25 cellular contexts compared by ENCODE assay signal in genomic region chr7:73438547-73439245, GRCh38. TPM values are rescaled to one million over a fixed set of nuclear protein-coding genes. Genes with fewer than 3 reads are reported as not detected.
DNase-seq lines count a peak whose midpoint lies in the region; ATAC-seq and TF ChIP-seq lines count a peak whose summit lies in the region.
"Had no signal": no experiment of that assay in that cellular context is flagged by ENCODE, and none has a peak within 500 bp of the region (broad histone marks: within the 10 kb centered on the region; RNA-seq: fewer than 3 reads in every experiment).

No MANE protein-coding gene starts in this region.

- H3K27ac Mint-ChIP-seq in Caco-2 (ENCODE audit: unreplicated experiment), result peak overlapping the region; percentile 50
- H3K27ac Mint-ChIP-seq in brain, result peak overlapping the region in 3 of 5 experiments; percentile 10 to 91 (median 77)
- H3K27ac Mint-ChIP-seq in activated CD4-positive, alpha-beta memory T cell treated with anti-CD3 and anti-CD28 coated beads for 36 hours, result no peak overlapping the region
- H3K27ac Mint-ChIP-seq in mesothelial cell of epicardium, result no peak overlapping the region
- H3K27ac Mint-ChIP-seq in stimulated activated effector memory CD8-positive, alpha-beta T cell treated with anti-CD3 and anti-CD28 coated beads, Interleukin-12 subunit alpha, Interleukin-12 subunit beta, amount 100 ng/mL, for 72 hours, result no peak overlapping the region
- H3K27ac Mint-ChIP-seq: activated naive CD4-positive, alpha-beta T cell treated with anti-CD3 and anti-CD28 coated beads, Interleukin-2, amount 10 ng/mL, durations not matched to agents 7 days and 5 days; activated T-cell treated with anti-CD3 and anti-CD28 coated beads, Interleukin-2, amount 50 U/mL, for 72 hours; stimulated activated memory B cell treated with anti-CD40 and anti-IgM and Interleukin-4, amounts not matched to agents 10 μg/mL and 1 μg/mL and 100 μg/mL, for 72 hours had no signal

- intact Hi-C loops in Caco-2 (cut with micrococcal nuclease; ENCODE audit: unreplicated experiment), result no loop called here
- intact Hi-C loops in activated CD4-positive, alpha-beta memory T cell treated with anti-CD3 and anti-CD28 coated beads for 36 hours (cut with micrococcal nuclease), result no loop called here

- no peak overlapping the region for H3K4me2 ChIP-seq in osteoblast (ENCODE audit: insufficient read depth, low read length)

- H3K27me3 ChIP-seq in Caco-2 (replicated peaks; ENCODE audit: control insufficient read depth, insufficient read depth, low read length) (no peaks in the 10 kb centered on the region), osteoblast (ENCODE audit: insufficient read depth, low read length) (peaks cover 15% of the 10 kb centered on the region)
- H3K27me3 ChIP-seq: ascending aorta, uterus had no signal

- H2AFZ ChIP-seq in osteoblast (ENCODE audit: low read length), result no peak overlapping the region

- H3K4me3 ChIP-seq in Caco-2 (ENCODE audit: low read depth, low read length) (no peak overlapping the region), osteoblast (ENCODE audit: insufficient read depth, low read length) (no peak overlapping the region)
- H3K4me3 ChIP-seq: ascending aorta, heart right ventricle, uterus had no signal

- DNase-seq in Caco-2 (no peak), OCI-M1 (lab: John Stamatoyannopoulos, UW) (peak; percentile 42), osteoblast (ENCODE audit: insufficient read length, low spot score, missing footprints) (peak; percentile 72), HuH-7.5 (ENCODE audit: low spot score) (no peak), mesothelial cell of epicardium (ENCODE audit: low spot score in 2 of 2, unreplicated experiment in 2 of 2) (no peak)
- DNase-seq in activated CD4-positive, alpha-beta memory T cell treated with anti-CD3 and anti-CD28 coated beads for 36 hours, result no peak
- no peak for DNase-seq in stimulated activated effector memory CD8-positive, alpha-beta T cell treated with anti-CD3 and anti-CD28 coated beads, Interleukin-12 subunit alpha, Interleukin-12 subunit beta, amount 100 ng/mL, for 72 hours (ENCODE audit: low spot score in 2 of 2)
- DNase-seq: activated CD4-positive, alpha-beta T cell treated with anti-CD3 and anti-CD28 coated beads for 4 hours; activated naive CD4-positive, alpha-beta T cell treated with anti-CD3 and anti-CD28 coated beads, Interleukin-2, amount 10 ng/mL, durations not matched to agents 7 days and 5 days; activated T-cell treated with anti-CD3 and anti-CD28 coated beads, Interleukin-2, amount 50 U/mL, for 72 hours; CD4-positive, CD25-positive, alpha-beta regulatory T cell; DMS 273 treated with DMSO at 0.1 percent for 48 hours; GDM1; heart right ventricle; left cardiac atrium; naive thymus-derived CD8-positive, alpha-beta T cell; NCI-H1417 treated with DMSO at 0.1 percent for 48 hours; NCI-H2171; stimulated activated CD4-positive, alpha-beta T cell treated with anti-CD3 and anti-CD28 coated beads, Interleukin-1b, Interleukin-23, amount 100 ng/mL, for 48 hours; uterus had no signal

- H3K4me1 ChIP-seq in Caco-2, result peaks cover 9% of the 10 kb centered on the region; the same call in 1 of the 2 replicates
- H3K4me1 ChIP-seq in osteoblast (ENCODE audit: insufficient read depth, low read length), result no peaks in the 10 kb centered on the region

- H4K20me1 ChIP-seq in osteoblast (ENCODE audit: insufficient read depth, low read length), result peaks cover 12% of the 10 kb centered on the region

- CTCF ChIA-PET in Caco-2 (lab: Charles Lee), result interaction anchor here (0.6 kb wide), 1 partner anchor 76 kb away, joined by 9 read pairs; no protein-coding TSS in a partner anchor
- CTCF ChIA-PET in activated CD4-positive, alpha-beta memory T cell treated with anti-CD3 and anti-CD28 coated beads for 36 hours (lab: Charles Lee), result interaction anchor here (5.2 kb wide), 1 partner anchor 13 kb away, joined by 26 read pairs; no protein-coding TSS in a partner anchor

- BruUV-seq in Caco-2 (replicated peaks; lab: Mats Ljungman, UMichigan), result no TSS peak

- H3K4me3 Mint-ChIP-seq in Caco-2 (ENCODE audit: unreplicated experiment) (no peak overlapping the region), brain (no peak overlapping the region), mesothelial cell of epicardium (no peak overlapping the region)
- no peak overlapping the region for H3K4me3 Mint-ChIP-seq in activated CD4-positive, alpha-beta memory T cell treated with anti-CD3 and anti-CD28 coated beads for 36 hours
- H3K4me3 Mint-ChIP-seq in stimulated activated effector memory CD8-positive, alpha-beta T cell treated with anti-CD3 and anti-CD28 coated beads, Interleukin-12 subunit alpha, Interleukin-12 subunit beta, amount 100 ng/mL, for 72 hours, result no peak overlapping the region
- H3K4me3 Mint-ChIP-seq: activated naive CD4-positive, alpha-beta T cell treated with anti-CD3 and anti-CD28 coated beads, Interleukin-2, amount 10 ng/mL, durations not matched to agents 7 days and 5 days; activated T-cell treated with anti-CD3 and anti-CD28 coated beads, Interleukin-2, amount 50 U/mL, for 72 hours; central memory CD8-positive, alpha-beta T cell; naive thymus-derived CD8-positive, alpha-beta T cell; stimulated activated memory B cell treated with anti-CD40 and anti-IgM and Interleukin-4, amounts not matched to agents 10 μg/mL and 1 μg/mL and 100 μg/mL, for 72 hours had no signal

- ATAC-seq in stimulated activated effector memory CD8-positive, alpha-beta T cell treated with anti-CD3 and anti-CD28 coated beads, Interleukin-12 subunit alpha, Interleukin-12 subunit beta, amount 100 ng/mL, for 72 hours, result no peak
- ATAC-seq: activated T-cell treated with anti-CD3 and anti-CD28 coated beads, Interleukin-2, amount 50 U/mL, for 72 hours; heart right ventricle; naive thymus-derived CD8-positive, alpha-beta T cell; stimulated activated memory B cell treated with anti-CD40 and anti-IgM and Interleukin-4, amounts not matched to agents 10 μg/mL and 1 μg/mL and 100 μg/mL, for 72 hours had no signal

- H3K27ac ChIP-seq in osteoblast (ENCODE audit: low read depth, low read length), result no peak overlapping the region
- H3K27ac ChIP-seq: ascending aorta, epithelial cell of prostate, heart right ventricle, uterus had no signal

- H3K79me2 ChIP-seq in osteoblast (ENCODE audit: insufficient read depth, low read length), result no peaks in the 10 kb centered on the region

- no peaks in the 10 kb centered on the region for H3K9me3 ChIP-seq in Caco-2
- no peaks in the 10 kb centered on the region for H3K9me3 ChIP-seq in osteoblast (ENCODE audit: low read depth, low read length)
- H3K9me3 ChIP-seq: ascending aorta, heart right ventricle, uterus had no signal

- no peak for TF ChIP-seq CTCF in Caco-2 (IDR thresholded peaks at IDR 0.05; ENCODE audit: insufficient read depth in 1 of 2, low read depth in 1 of 2, low read length in 1 of 2, severe bottlenecking in 1 of 2, unreplicated experiment in 1 of 2)
- no peak for TF ChIP-seq CTCF in brain (conservative IDR thresholded peaks at IDR 0.05)
- TF ChIP-seq CTCF in osteoblast (IDR thresholded peaks at IDR 0.05; ENCODE audit: extremely low read depth, low read depth, low read length), result no peak
- TF ChIP-seq CTCF in mesothelial cell of epicardium (IDR thresholded peaks at IDR 0.05; ENCODE audit: unreplicated experiment), result no peak

- H3K27me3 Mint-ChIP-seq in Caco-2 (ENCODE audit: insufficient read depth, unreplicated experiment), result peaks cover 2% of the 10 kb centered on the region
- H3K27me3 Mint-ChIP-seq in brain, result no peaks in the 10 kb centered on the region
- H3K27me3 Mint-ChIP-seq in activated CD4-positive, alpha-beta memory T cell treated with anti-CD3 and anti-CD28 coated beads for 36 hours, result peaks cover 3% of the 10 kb centered on the region
- H3K27me3 Mint-ChIP-seq in mesothelial cell of epicardium (ENCODE audit: low read depth), result peaks cover 8% of the 10 kb centered on the region
- H3K27me3 Mint-ChIP-seq: central memory CD8-positive, alpha-beta T cell; naive thymus-derived CD8-positive, alpha-beta T cell had no signal

- H3K4me1 Mint-ChIP-seq in Caco-2 (ENCODE audit: low read depth, unreplicated experiment) (no peaks in the 10 kb centered on the region), brain (peaks cover 33% of the 10 kb centered on the region), mesothelial cell of epicardium (peaks cover 6% of the 10 kb centered on the region)
- peaks cover 2% of the 10 kb centered on the region for H3K4me1 Mint-ChIP-seq in activated CD4-positive, alpha-beta memory T cell treated with anti-CD3 and anti-CD28 coated beads for 36 hours (ENCODE audit: low read depth)
- peaks cover 5% of the 10 kb centered on the region for H3K4me1 Mint-ChIP-seq in stimulated activated effector memory CD8-positive, alpha-beta T cell treated with anti-CD3 and anti-CD28 coated beads, Interleukin-12 subunit alpha, Interleukin-12 subunit beta, amount 100 ng/mL, for 72 hours

- H3K9me3 Mint-ChIP-seq in Caco-2 (ENCODE audit: unreplicated experiment) (no peaks in the 10 kb centered on the region), brain (peaks cover 0 to 6% (median 5%) of the 10 kb centered on the region in 5 experiments), mesothelial cell of epicardium (peaks cover 3% of the 10 kb centered on the region)
- peaks cover 4% of the 10 kb centered on the region for H3K9me3 Mint-ChIP-seq in activated CD4-positive, alpha-beta memory T cell treated with anti-CD3 and anti-CD28 coated beads for 36 hours
- no peaks in the 10 kb centered on the region for H3K9me3 Mint-ChIP-seq in stimulated activated effector memory CD8-positive, alpha-beta T cell treated with anti-CD3 and anti-CD28 coated beads, Interleukin-12 subunit alpha, Interleukin-12 subunit beta, amount 100 ng/mL, for 72 hours
- H3K9me3 Mint-ChIP-seq: activated T-cell treated with anti-CD3 and anti-CD28 coated beads, Interleukin-2, amount 50 U/mL, for 72 hours; CD4-positive, CD25-positive, alpha-beta regulatory T cell; central memory CD8-positive, alpha-beta T cell; naive thymus-derived CD8-positive, alpha-beta T cell had no signal

- H3K36me3 ChIP-seq in Caco-2 (ENCODE audit: control insufficient read depth, insufficient read depth, low read length), result peaks cover 2% of the 10 kb centered on the region
- H3K36me3 ChIP-seq in osteoblast (ENCODE audit: insufficient read depth, low read length), result peaks cover 47% of the 10 kb centered on the region
- H3K36me3 ChIP-seq: uterus had no signal

- H3K36me3 Mint-ChIP-seq in Caco-2 (ENCODE audit: insufficient read depth, unreplicated experiment) (peaks cover 72% of the 10 kb centered on the region), brain (peaks cover 41% of the 10 kb centered on the region), mesothelial cell of epicardium (peaks cover 30% of the 10 kb centered on the region)
- peaks cover 30% of the 10 kb centered on the region for H3K36me3 Mint-ChIP-seq in activated CD4-positive, alpha-beta memory T cell treated with anti-CD3 and anti-CD28 coated beads for 36 hours
- H3K36me3 Mint-ChIP-seq in stimulated activated effector memory CD8-positive, alpha-beta T cell treated with anti-CD3 and anti-CD28 coated beads, Interleukin-12 subunit alpha, Interleukin-12 subunit beta, amount 100 ng/mL, for 72 hours, result peaks cover 63% of the 10 kb centered on the region

- POLR2A ChIA-PET in Caco-2 (lab: Charles Lee), result no interaction called here
- POLR2A ChIA-PET in activated CD4-positive, alpha-beta memory T cell treated with anti-CD3 and anti-CD28 coated beads for 36 hours (lab: Charles Lee), result no interaction called here

RNA-seq across cellular contexts. Expression of gene FZD9, which starts 5.1 kb away (rescaled TPM):
- 1.2 TPM in 2 replicates for total RNA-seq in Caco-2 (2022)
- 45.1 TPM for polyA plus RNA-seq in brain (ENCODE audit: insufficient read depth, low read depth, low replicate concordance)
- 0.29 and 0.36 TPM in 2 replicates for total RNA-seq in osteoblast
- total RNA-seq in activated CD4-positive, alpha-beta memory T cell treated with anti-CD3 and anti-CD28 coated beads for 36 hours, result under 1 TPM in 1 of 2 experiments, not detected in 1; 0.10 TPM
- 0.66 to 1.1 TPM (median 1.0 TPM) in 3 replicates for total RNA-seq in mesothelial cell of epicardium
- total RNA-seq: CD4-positive, CD25-positive, alpha-beta regulatory T cell had no signal

Comparison
In these comparisons a context has a peak if more than half of its experiments do, and no peak if none do; other contexts are left out.
1. DNase-seq: peak in OCI-M1 (single experiment) and osteoblast (single experiment); none in Caco-2 (0 of 2), activated CD4-positive, alpha-beta memory T cell treated with anti-CD3 and anti-CD28 coated beads for 36 hours (single experiment), HuH-7.5 (single experiment), mesothelial cell of epicardium (0 of 2) and stimulated activated effector memory CD8-positive, alpha-beta T cell treated with anti-CD3 and anti-CD28 coated beads, Interleukin-12 subunit alpha, Interleukin-12 subunit beta, amount 100 ng/mL, for 72 hours (0 of 2).
2. H3K27ac Mint-ChIP-seq: peak in Caco-2 (single experiment) and brain (3 of 5); none in activated CD4-positive, alpha-beta memory T cell treated with anti-CD3 and anti-CD28 coated beads for 36 hours (single experiment), mesothelial cell of epicardium (single experiment) and stimulated activated effector memory CD8-positive, alpha-beta T cell treated with anti-CD3 and anti-CD28 coated beads, Interleukin-12 subunit alpha, Interleukin-12 subunit beta, amount 100 ng/mL, for 72 hours (single experiment).